10 cellular contexts compared by ENCODE assay signal in genomic region chr7:99440195-99440594, GRCh38. TPM values are rescaled to one million over a fixed set of nuclear protein-coding genes. Genes with fewer than 3 reads are reported as not detected.
A peak's percentile ranks its signal among the peaks of the same experiment; 100 is the strongest.
DNase-seq lines count a peak whose midpoint lies in the region; ATAC-seq and TF ChIP-seq lines count a peak whose summit lies in the region.
"Had no signal": no experiment of that assay in that cellular context is flagged by ENCODE, and none has a peak within 500 bp of the region (broad histone marks: within the 10 kb centered on the region; RNA-seq: fewer than 3 reads in every experiment).

No MANE protein-coding gene starts in this region.

- TF ChIP-seq EP300 in SK-N-SH (IDR thresholded peaks at IDR 0.05; ENCODE audit: borderline replicate concordance in 1 of 2, low read depth in 1 of 2, low read length in 1 of 2): no peak

- H3K4me1 Mint-ChIP-seq in WTC11: peaks cover 23% of the 10 kb centered on the region
- H3K4me1 Mint-ChIP-seq in stimulated activated effector memory CD8-positive, alpha-beta T cell treated with anti-CD3 and anti-CD28 coated beads, Interleukin-12 subunit alpha, Interleukin-12 subunit beta, amount 100 ng/mL, for 72 hours: peaks cover 38% of the 10 kb centered on the region

- peaks cover 26% of the 10 kb centered on the region for H3K36me3 Mint-ChIP-seq in WTC11
- peaks cover 62% of the 10 kb centered on the region for H3K36me3 Mint-ChIP-seq in stimulated activated effector memory CD8-positive, alpha-beta T cell treated with anti-CD3 and anti-CD28 coated beads, Interleukin-12 subunit alpha, Interleukin-12 subunit beta, amount 100 ng/mL, for 72 hours

- no peaks in the 10 kb centered on the region for H3K9me2 ChIP-seq in SK-N-SH

- H3K79me2 ChIP-seq in SK-N-SH (ENCODE audit: insufficient read depth): peaks cover 79% of the 10 kb centered on the region

- peak overlapping the region; percentile 97 for H3K4me3 Mint-ChIP-seq in WTC11
- H3K4me3 Mint-ChIP-seq in stimulated activated effector memory CD8-positive, alpha-beta T cell treated with anti-CD3 and anti-CD28 coated beads, Interleukin-12 subunit alpha, Interleukin-12 subunit beta, amount 100 ng/mL, for 72 hours: peak overlapping the region; percentile 99

- no peaks in the 10 kb centered on the region for H3K27me3 ChIP-seq in SK-N-SH (ENCODE audit: insufficient read depth)
- H3K27me3 ChIP-seq: adrenal gland had no signal

- peak overlapping the region; percentile 65 for H3K27ac Mint-ChIP-seq in WTC11
- H3K27ac Mint-ChIP-seq in stimulated activated effector memory CD8-positive, alpha-beta T cell treated with anti-CD3 and anti-CD28 coated beads, Interleukin-12 subunit alpha, Interleukin-12 subunit beta, amount 100 ng/mL, for 72 hours: peak overlapping the region; percentile 98

- H3K9ac ChIP-seq in SK-N-SH: peak overlapping the region; percentile 79

- H4K20me1 ChIP-seq in SK-N-SH (ENCODE audit: insufficient read depth): peaks cover 11% of the 10 kb centered on the region

- POLR2A ChIA-PET in SK-N-SH (lab: Yijun Ruan, JAX): interaction anchor here (1.4 kb wide), 1 partner anchor 16 kb away, joined by 3 read pairs; no protein-coding TSS in a partner anchor
- POLR2A ChIA-PET in WTC11 (lab: Charles Lee): no interaction called here

- TF ChIP-seq RAD21 in SK-N-SH (IDR thresholded peaks at IDR 0.05; ENCODE audit: low read length): no peak

- peak overlapping the region in 1 of 2 experiments; percentile 83; a peak in 1 of 4 replicates for H3K27ac ChIP-seq in SK-N-SH (ENCODE audit: low read depth in 2 of 2, low read length in 1 of 2)

- ATAC-seq in SK-N-SH treated with all-trans-retinoic acid at 6 μM for 48 hours (no peak), WTC11 (no peak), HG03108 (IDR thresholded peaks at IDR 0.05; ENCODE audit: unreplicated experiment) (no peak)
- ATAC-seq in stimulated activated effector memory CD8-positive, alpha-beta T cell treated with anti-CD3 and anti-CD28 coated beads, Interleukin-12 subunit alpha, Interleukin-12 subunit beta, amount 100 ng/mL, for 72 hours: no peak

- H3K27me3 Mint-ChIP-seq in WTC11 (ENCODE audit: low read depth): no peaks in the 10 kb centered on the region

- peaks cover 5 to 13% of the 10 kb centered on the region in 2 experiments; a peak in 1 of 4 replicates for H3K4me1 ChIP-seq in SK-N-SH (ENCODE audit: control insufficient read depth in 1 of 2, insufficient read depth in 2 of 2, low read depth in 1 of 2, low read length in 1 of 2)

- CTCF ChIA-PET in SK-N-SH (lab: Yijun Ruan, JAX) (interaction anchor here (0.6 to 1.6 kb wide), 3 partner anchors 11 to 25 kb away, joined by 3 to 5 read pairs (median 4); partner anchors contain the start of gene ATP5MF), WTC11 (lab: Charles Lee) (no interaction called here)

- H3K9me3 ChIP-seq in SK-N-SH: no peaks in the 10 kb centered on the region
- H3K9me3 ChIP-seq: adrenal gland had no signal

- H3K4me3 ChIP-seq in SK-N-SH (ENCODE audit: low read depth in 2 of 2, low read length in 1 of 2) (peak overlapping the region; percentile 65 to 91), fibroblast of the aortic adventitia (ENCODE audit: low read depth, low read length) (peak overlapping the region; percentile 72)

- H3K36me3 ChIP-seq in SK-N-SH (replicated peaks in 1 of 2; ENCODE audit: control insufficient read depth in 1 of 2, insufficient read depth in 2 of 2, low read length in 1 of 2): peaks cover 19 to 40% of the 10 kb centered on the region in 2 experiments

- H3F3A ChIP-seq in SK-N-SH (replicated peaks; ENCODE audit: insufficient read depth): peaks cover 3% of the 10 kb centered on the region

- DNase-seq in SK-N-SH (no peak), WTC11 (ENCODE audit: low spot score) (no peak), fibroblast of the aortic adventitia (ENCODE audit: low read depth) (peak; percentile 55), AG20443 (ENCODE audit: low spot score) (no peak), 8988T (no peak)
- DNase-seq in stimulated activated effector memory CD8-positive, alpha-beta T cell treated with anti-CD3 and anti-CD28 coated beads, Interleukin-12 subunit alpha, Interleukin-12 subunit beta, amount 100 ng/mL, for 72 hours (ENCODE audit: low spot score in 2 of 2): no peak
- DNase-seq: adrenal gland, NCI-H2171 had no signal

- H3K9me3 Mint-ChIP-seq in WTC11: no peaks in the 10 kb centered on the region
- no peaks in the 10 kb centered on the region for H3K9me3 Mint-ChIP-seq in stimulated activated effector memory CD8-positive, alpha-beta T cell treated with anti-CD3 and anti-CD28 coated beads, Interleukin-12 subunit alpha, Interleukin-12 subunit beta, amount 100 ng/mL, for 72 hours

- TF ChIP-seq CTCF in SK-N-SH (IDR thresholded peaks at IDR 0.05) (no peak), WTC11 (IDR thresholded peaks at IDR 0.05) (no peak), fibroblast of the aortic adventitia (IDR thresholded peaks at IDR 0.05; ENCODE audit: insufficient read depth, low read length) (no peak)

- 92% methylated on average over 9 of the region's 9 CpGs for WGBS in SK-N-SH (ENCODE audit: low lambda C conversion rate)

- H2AFZ ChIP-seq in SK-N-SH (ENCODE audit: low read depth): no peak overlapping the region

- H3K4me2 ChIP-seq in SK-N-SH: peak overlapping the region; percentile 89

TF ChIP-seq in SK-N-SH, 30 proteins besides CTCF, POLR2A, EP300 and RAD21:
- TF ChIP-seq SMC3 (IDR thresholded peaks at IDR 0.05; ENCODE audit: low read depth, low read length) (no peak), ELF1 (IDR thresholded peaks at IDR 0.05) (no peak), RCOR1 (IDR thresholded peaks at IDR 0.05; ENCODE audit: low read length) (no peak), FOSL2 (IDR thresholded peaks at IDR 0.05; ENCODE audit: borderline replicate concordance, low read depth) (no peak), GABPA (IDR thresholded peaks at IDR 0.05; ENCODE audit: low read depth) (no peak), NRF1 (IDR thresholded peaks at IDR 0.05; ENCODE audit: low read depth, low read length) (no peak), YY1 (IDR thresholded peaks at IDR 0.05; ENCODE audit: low read depth) (no peak), GATA2 (CRISPR knock-in tag; IDR thresholded peaks at IDR 0.05) (no peak), NFIC (IDR thresholded peaks at IDR 0.05; ENCODE audit: borderline replicate concordance) (no peak)

TF ChIP-seq in SK-N-SH treated with all-trans-retinoic acid at 6 μM for 48 hours, 23 proteins besides CTCF, POLR2A, EP300 and RAD21 (continues in another document):
- TF ChIP-seq TCF4 (CRISPR knock-in tag; IDR thresholded peaks at IDR 0.05; ENCODE audit: borderline replicate concordance): no peak
- no peak for TF ChIP-seq ZNF70 (CRISPR knock-in tag; IDR thresholded peaks at IDR 0.05)
- TF ChIP-seq ISL1 (CRISPR knock-in tag; IDR thresholded peaks at IDR 0.05): no peak
- no peak for TF ChIP-seq ZFP3 (CRISPR knock-in tag; IDR thresholded peaks at IDR 0.05)
- TF ChIP-seq SNAI2 (CRISPR knock-in tag; IDR thresholded peaks at IDR 0.05): no peak
- no peak for TF ChIP-seq ARNTL (CRISPR knock-in tag; IDR thresholded peaks at IDR 0.05; ENCODE audit: borderline replicate concordance, low read depth)
- no peak for TF ChIP-seq RARB (CRISPR knock-in tag; IDR thresholded peaks at IDR 0.05)
- TF ChIP-seq ZC3H10 (CRISPR knock-in tag; IDR thresholded peaks at IDR 0.05): no peak
- TF ChIP-seq OSR1 (CRISPR knock-in tag; IDR thresholded peaks at IDR 0.05): no peak

TF ChIP-seq in WTC11, 78 proteins besides CTCF, POLR2A, EP300 and RAD21:
- TF ChIP-seq USF2 (CRISPR knock-in tag; IDR thresholded peaks at IDR 0.05): 0 out of 2 replicates have a peak, but pooled peaks have one; percentile 11
- TF ChIP-seq SMAD3 (CRISPR knock-in tag; IDR thresholded peaks at IDR 0.05; ENCODE audit: borderline replicate concordance): no peak
TF ChIP-seq in WTC11: peak in this region for 1.

RNA-seq across cellular contexts. Expression of gene CPSF4, which starts 1.5 kb away (rescaled TPM):
- polyA plus RNA-seq in SK-N-SH (2012; rRNA removed): 101 and 107 TPM in 2 replicates
- polyA plus RNA-seq in SK-N-SH (2012; cell fraction: cytosol; rRNA removed): 41.3 and 58.6 TPM in 2 replicates
- polyA plus RNA-seq in SK-N-SH (2012; cell fraction: nucleus; rRNA removed): 300 and 397 TPM in 2 replicates
- total RNA-seq in WTC11 (2021) (79.1 to 109 TPM (median 85.8 TPM) in 3 replicates), fibroblast of the aortic adventitia (ENCODE audit: low replicate concordance) (13.1 and 23.3 TPM in 2 replicates)

RNA-seq across cellular contexts. Expression of gene PTCD1, which starts 1.6 kb away (rescaled TPM):
- polyA plus RNA-seq in SK-N-SH (2012; rRNA removed): 7.4 and 8.2 TPM in 2 replicates
- 2.7 and 3.3 TPM in 2 replicates for polyA plus RNA-seq in SK-N-SH (2012; cell fraction: cytosol; rRNA removed)
- polyA plus RNA-seq in SK-N-SH (2012; cell fraction: nucleus; rRNA removed): 16.1 and 16.8 TPM in 2 replicates
- total RNA-seq in WTC11 (2021) (8.8 to 11.4 TPM (median 11.1 TPM) in 3 replicates), fibroblast of the aortic adventitia (ENCODE audit: low replicate concordance) (1.3 and 4.4 TPM in 2 replicates)

RNA-seq across cellular contexts. Expression of gene ATP5MF, which starts 25.8 kb away (rescaled TPM):
- polyA plus RNA-seq in SK-N-SH (2012; rRNA removed): 2,495 and 4,591 TPM in 2 replicates
- polyA plus RNA-seq in SK-N-SH (2012; cell fraction: cytosol; rRNA removed): 3,365 and 4,101 TPM in 2 replicates
- 420 and 854 TPM in 2 replicates for polyA plus RNA-seq in SK-N-SH (2012; cell fraction: nucleus; rRNA removed)
- total RNA-seq in WTC11 (2021) (454 to 480 TPM (median 463 TPM) in 3 replicates), fibroblast of the aortic adventitia (ENCODE audit: low replicate concordance) (42.5 and 820 TPM in 2 replicates)

RNA-seq across cellular contexts. Expression of gene BUD31, which starts 31.4 kb away (rescaled TPM):
- polyA plus RNA-seq in SK-N-SH (2012; rRNA removed): 124 and 162 TPM in 2 replicates
- 146 and 187 TPM in 2 replicates for polyA plus RNA-seq in SK-N-SH (2012; cell fraction: cytosol; rRNA removed)
- polyA plus RNA-seq in SK-N-SH (2012; cell fraction: nucleus; rRNA removed): 85.4 and 105 TPM in 2 replicates
- total RNA-seq in WTC11 (2021): 98.4 to 99.5 TPM (median 98.7 TPM) in 3 replicates
- total RNA-seq in fibroblast of the aortic adventitia (ENCODE audit: low replicate concordance): 137 and 171 TPM in 2 replicates

RNA-seq across cellular contexts. Expression of gene PDAP1, which starts 31.8 kb away (rescaled TPM):
- 296 and 389 TPM in 2 replicates for polyA plus RNA-seq in SK-N-SH (2012; rRNA removed)
- polyA plus RNA-seq in SK-N-SH (2012; cell fraction: cytosol; rRNA removed): 589 and 668 TPM in 2 replicates
- 105 and 146 TPM in 2 replicates for polyA plus RNA-seq in SK-N-SH (2012; cell fraction: nucleus; rRNA removed)
- total RNA-seq in WTC11 (2021) (157 to 177 TPM (median 160 TPM) in 3 replicates), fibroblast of the aortic adventitia (ENCODE audit: low replicate concordance) (29.2 and 66.9 TPM in 2 replicates)

Comparison
In these comparisons a context has a peak if more than half of its experiments do, and no peak if none do; other contexts are left out.
1. Of the 6 proteins assayed by ChIP-seq in both WTC11 and SK-N-SH: peak only in WTC11: USF2; only in SK-N-SH: none; in both: none; in neither: 5.